In the genomic region with DNA sequence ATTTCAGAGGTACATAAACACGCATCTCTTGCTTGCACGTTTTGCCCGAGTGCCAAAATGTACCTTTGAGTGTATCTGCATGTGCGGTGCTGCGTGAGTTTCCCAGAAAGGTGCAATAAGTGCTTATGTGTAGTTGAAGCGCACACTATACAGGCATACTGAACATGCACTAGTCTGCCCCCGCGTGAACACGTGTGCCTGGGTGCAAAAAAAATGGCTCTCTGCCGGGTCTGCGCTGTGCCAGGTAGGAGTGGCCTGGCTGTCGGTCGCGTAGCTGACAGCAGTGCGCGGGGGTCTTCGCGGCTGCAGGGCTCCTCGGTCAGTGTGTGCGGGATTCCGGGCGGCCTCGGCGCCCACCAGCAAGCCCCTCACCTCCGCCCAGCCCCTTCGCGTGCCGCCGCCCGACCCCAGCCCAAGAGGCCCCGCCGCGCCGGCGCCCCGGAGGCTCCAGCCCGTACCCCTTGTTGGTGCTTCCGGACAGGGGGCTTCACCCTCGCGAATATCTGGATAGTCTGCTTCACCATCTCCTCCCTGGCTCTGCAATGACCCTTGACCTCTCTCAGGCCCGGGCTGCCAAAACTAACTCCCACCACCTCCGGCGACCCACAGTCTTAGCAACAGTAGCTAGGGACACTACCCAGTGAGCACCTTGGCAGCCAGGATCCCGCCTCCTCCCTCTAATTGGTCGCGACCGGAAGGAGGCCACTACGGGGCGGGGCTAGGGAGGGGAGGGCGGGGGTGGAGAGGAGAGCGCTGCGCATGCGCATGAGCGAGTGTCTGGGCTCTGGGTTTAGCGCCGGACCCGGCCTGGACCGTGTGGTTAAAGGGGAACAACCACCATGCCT, we compare ENCODE assay signal across 8 cellular contexts. TPM values are rescaled to one million over a fixed set of nuclear protein-coding genes. Genes with fewer than 3 reads are reported as not detected.
DNase-seq lines count a peak whose midpoint lies in the region; ATAC-seq, FAIRE-seq and TF ChIP-seq lines count a peak whose summit lies in the region.

A gene with protein sequence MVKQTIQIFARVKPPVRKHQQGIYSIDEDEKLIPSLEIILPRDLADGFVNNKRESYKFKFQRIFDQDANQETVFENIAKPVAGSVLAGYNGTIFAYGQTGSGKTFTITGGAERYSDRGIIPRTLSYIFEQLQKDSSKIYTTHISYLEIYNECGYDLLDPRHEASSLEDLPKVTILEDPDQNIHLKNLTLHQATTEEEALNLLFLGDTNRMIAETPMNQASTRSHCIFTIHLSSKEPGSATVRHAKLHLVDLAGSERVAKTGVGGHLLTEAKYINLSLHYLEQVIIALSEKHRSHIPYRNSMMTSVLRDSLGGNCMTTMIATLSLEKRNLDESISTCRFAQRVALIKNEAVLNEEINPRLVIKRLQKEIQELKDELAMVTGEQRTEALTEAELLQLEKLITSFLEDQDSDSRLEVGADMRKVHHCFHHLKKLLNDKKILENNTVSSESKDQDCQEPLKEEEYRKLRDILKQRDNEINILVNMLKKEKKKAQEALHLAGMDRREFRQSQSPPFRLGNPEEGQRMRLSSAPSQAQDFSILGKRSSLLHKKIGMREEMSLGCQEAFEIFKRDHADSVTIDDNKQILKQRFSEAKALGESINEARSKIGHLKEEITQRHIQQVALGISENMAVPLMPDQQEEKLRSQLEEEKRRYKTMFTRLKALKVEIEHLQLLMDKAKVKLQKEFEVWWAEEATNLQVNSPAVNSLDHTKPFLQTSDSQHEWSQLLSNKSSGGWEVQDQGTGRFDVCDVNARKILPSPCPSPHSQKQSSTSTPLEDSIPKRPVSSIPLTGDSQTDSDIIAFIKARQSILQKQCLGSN (minus strand): TSS at position 622 of the 845 bp plus-strand sequence. CDS start 98 bp downstream, at position 524.

- H3K36me3 ChIP-seq in H1 (ENCODE audit: control insufficient read depth in 2 of 4, insufficient read depth in 4 of 4, low read length in 3 of 4), result no peaks in the 10 kb centered on the region
- no peaks in the 10 kb centered on the region for H3K36me3 ChIP-seq in mesenchymal stem cell (ENCODE audit: control insufficient read depth in 1 of 2, insufficient read depth in 2 of 2, low read depth in 1 of 2, low read length in 2 of 2)

- H3K9ac ChIP-seq in H1 (replicated peaks in 1 of 4; ENCODE audit: extremely low read depth in 1 of 4, low read depth in 3 of 4, low read length in 3 of 4) (no peak within 1 kb of the TSS), mesenchymal stem cell (ENCODE audit: low read length) (peak within 1 kb of the TSS; percentile 85)

- peak within 1 kb of the TSS; percentile 1 for H4K5ac ChIP-seq in H1 (ENCODE audit: insufficient read length, low read depth, low read length)

- no peak for TF ChIP-seq CTCF in AG09319 (IDR thresholded peaks at IDR 0.05; ENCODE audit: low read depth, low read length)
- no peak for TF ChIP-seq CTCF in H1 (IDR thresholded peaks at IDR 0.05; ENCODE audit: control extremely low read depth in 1 of 3, insufficient read depth in 1 of 3, low read depth in 1 of 3, low read length in 3 of 3)

- WGBS in H1 (ENCODE audit: extremely low coverage in 1 of 2, insufficient coverage in 1 of 2, insufficient read length in 1 of 2, insufficient replicate concordance in 2 of 2, low coverage in 1 of 2, low lambda C conversion rate in 2 of 2, missing lambda C conversion rate in 1 of 2), 2 experiments, result 12% methylated on average over 46 of the region's 58 CpGs; no CpG with 5 or more reads in 1 of the 2 experiments
- 11% methylated on average over 45 of the region's 58 CpGs for WGBS in mesenchymal stem cell

- H4K8ac ChIP-seq in H1 (ENCODE audit: extremely low read depth, insufficient read depth, low read length) (no peak within 1 kb of the TSS), mesenchymal stem cell (ENCODE audit: low read length) (peak within 1 kb of the TSS; percentile 99)

- H3K23ac ChIP-seq in H1 (ENCODE audit: insufficient read length), result no peak within 1 kb of the TSS
- H3K23ac ChIP-seq in mesenchymal stem cell (ENCODE audit: low read length in 2 of 2), result peak within 1 kb of the TSS in 1 of 2 experiments; percentile 32

- CTCF ChIA-PET in H1 (lab: Charles Lee; ENCODE audit: partially characterized antibody), result interaction anchor here (0.7 to 1.0 kb wide), 2 partner anchors 141 to 362 kb away, joined by 3 read pairs; no protein-coding TSS in a partner anchor

- peak; percentile 68 for DNase-seq in AG09319 (ENCODE audit: extremely low read depth, low read depth)
- DNase-seq in NCI-H510A treated with DMSO at 0.1 percent for 48 hours (lab: John Stamatoyannopoulos, UW), result peak; percentile 98
- DNase-seq in activated CD8-positive, alpha-beta memory T cell treated with anti-CD3 and anti-CD28 coated beads, Interleukin-2, amount 50 U/mL, for 1 hour (ENCODE audit: extremely low read depth), result peak; percentile 53
- peak; percentile 87 to 89 for DNase-seq in H1 (ENCODE audit: low read depth in 1 of 2, low spot score in 2 of 2)
- DNase-seq in mesenchymal stem cell, result peak; percentile 89
- DNase-seq in stimulated activated CD4-positive, alpha-beta T cell treated with anti-CD3 and anti-CD28 coated beads, TNF-alpha, amount 100 ng/mL, for 48 hours (ENCODE audit: low read depth in 3 of 3), result peak; percentile 69 to 76 (median 75)

- H4K91ac ChIP-seq in H1 (replicated peaks; ENCODE audit: insufficient read length, low read length) (no peak within 1 kb of the TSS), mesenchymal stem cell (ENCODE audit: low read length) (peak within 1 kb of the TSS; percentile 68)

- H3K4me1 ChIP-seq in H1 (replicated peaks in 1 of 4; ENCODE audit: control insufficient read depth in 3 of 4, insufficient read depth in 4 of 4, low read length in 3 of 4), result peaks cover 0 to 6% (median 0%) of the 10 kb centered on the region in 4 experiments; a peak in 2 of 7 replicates
- peaks cover 3% of the 10 kb centered on the region for H3K4me1 ChIP-seq in mesenchymal stem cell (ENCODE audit: control insufficient read depth, insufficient read depth, low read depth, low read length)

- ATAC-seq in GM19043 (IDR thresholded peaks at IDR 0.05; ENCODE audit: low read depth, unreplicated experiment), result peak; percentile 100
- ATAC-seq in HG03378 (IDR thresholded peaks at IDR 0.05; ENCODE audit: unreplicated experiment), result peak; percentile 93

- no peak for TF ChIP-seq POLR2A in H1 (IDR thresholded peaks at IDR 0.05; ENCODE audit: control extremely low read depth in 1 of 2, low read depth in 2 of 2, low read length in 2 of 2)

- H3K9me3 ChIP-seq in H1 (ENCODE audit: insufficient read depth in 2 of 2, low read depth in 1 of 2, low read length in 1 of 2), result no peaks in the 10 kb centered on the region
- H3K9me3 ChIP-seq in mesenchymal stem cell (ENCODE audit: control insufficient read depth, low read length), result no peaks in the 10 kb centered on the region

- H2AK5ac ChIP-seq in H1 (ENCODE audit: low read depth, low read length) (no peak within 1 kb of the TSS), mesenchymal stem cell (ENCODE audit: low read length, severe bottlenecking) (no peak within 1 kb of the TSS)

- POLR2A ChIA-PET in H1 (lab: Charles Lee; ENCODE audit: partially characterized antibody), result no interaction called here

- no peak for TF ChIP-seq EP300 in H1 (IDR thresholded peaks at IDR 0.05; ENCODE audit: borderline replicate concordance in 1 of 2, low read depth in 2 of 2, low read length in 2 of 2)

- H3K4me3 ChIP-seq in H1 (ENCODE audit: extremely low read depth in 1 of 4, insufficient read depth in 2 of 4, low read depth in 3 of 4, low read length in 4 of 4), result peak within 1 kb of the TSS; percentile 62 to 91 (median 71)
- peak within 1 kb of the TSS; percentile 81 to 87 for H3K4me3 ChIP-seq in mesenchymal stem cell (ENCODE audit: insufficient read depth in 1 of 2, low read depth in 1 of 2, low read length in 2 of 2)

- H3K27ac ChIP-seq in H1 (ENCODE audit: low read depth, low read length) (no peak within 1 kb of the TSS), mesenchymal stem cell (ENCODE audit: low read length, poor library complexity, severe bottlenecking) (no peak within 1 kb of the TSS)

- no peak within 1 kb of the TSS for H3K56ac ChIP-seq in H1 (replicated peaks; ENCODE audit: insufficient read length, low read depth, low read length)

- no peak within 1 kb of the TSS; the same call in 1 of the 2 replicates for H2BK15ac ChIP-seq in H1 (ENCODE audit: low read length)
- peak within 1 kb of the TSS; percentile 89 for H2BK15ac ChIP-seq in mesenchymal stem cell (ENCODE audit: low read depth, poor library complexity, severe bottlenecking)

- H3K4me2 ChIP-seq in H1 (ENCODE audit: insufficient read depth in 1 of 2, low read depth in 2 of 2, low read length in 2 of 2) (peak within 1 kb of the TSS; percentile 81 to 89), mesenchymal stem cell (ENCODE audit: low read length, poor library complexity, severe bottlenecking) (peak within 1 kb of the TSS; percentile 78)

- no peak within 1 kb of the TSS for H2BK5ac ChIP-seq in H1 (ENCODE audit: low read depth, low read length)
- H2BK5ac ChIP-seq in mesenchymal stem cell (ENCODE audit: low read depth, low read length, poor library complexity, severe bottlenecking), result no peak within 1 kb of the TSS

- H3K23me2 ChIP-seq in H1 (ENCODE audit: low read depth, low read length), result peaks cover 3% of the 10 kb centered on the region; the same call in 1 of the 2 replicates

- H3K18ac ChIP-seq in H1 (ENCODE audit: extremely low read depth, low read length) (no peak within 1 kb of the TSS), mesenchymal stem cell (ENCODE audit: low read depth in 1 of 2, low read length in 2 of 2) (peak within 1 kb of the TSS; percentile 46 to 58)

- no peak within 1 kb of the TSS for H2BK12ac ChIP-seq in H1 (ENCODE audit: low read depth, low read length)
- H2BK12ac ChIP-seq in mesenchymal stem cell (ENCODE audit: low read length in 2 of 2), result peak within 1 kb of the TSS; percentile 54 to 66

- H3K4ac ChIP-seq in H1 (replicated peaks; ENCODE audit: insufficient read length, low read depth, low read length) (no peak within 1 kb of the TSS), mesenchymal stem cell (ENCODE audit: low read depth in 1 of 2, low read length in 2 of 2) (peak within 1 kb of the TSS; percentile 51 to 67)

- H3K27me3 ChIP-seq in H1 (replicated peaks in 1 of 4; ENCODE audit: control insufficient read depth in 3 of 4, extremely low read depth in 1 of 4, insufficient read depth in 3 of 4, low read length in 3 of 4), result no peaks in the 10 kb centered on the region
- peaks cover 0 to 4% of the 10 kb centered on the region in 2 experiments for H3K27me3 ChIP-seq in mesenchymal stem cell (ENCODE audit: control insufficient read depth in 1 of 2, insufficient read depth in 1 of 2, low read length in 2 of 2)

- no peak within 1 kb of the TSS for H2BK20ac ChIP-seq in H1 (ENCODE audit: low read length)

- peak; percentile 19 for FAIRE-seq in H1 (lab: Jason Lieb, UNC)

- H2AFZ ChIP-seq in H1 (ENCODE audit: low read length), result peak within 1 kb of the TSS; percentile 90
- H2AFZ ChIP-seq in mesenchymal stem cell (ENCODE audit: low read depth, low read length), result peak within 1 kb of the TSS; percentile 95

- no peaks in the 10 kb centered on the region for H4K20me1 ChIP-seq in H1 (replicated peaks in 1 of 2; ENCODE audit: control insufficient read depth in 1 of 2, insufficient read depth in 2 of 2, low read length in 2 of 2)

- H3K79me1 ChIP-seq in H1 (ENCODE audit: low read depth, low read length) (no peaks in the 10 kb centered on the region), mesenchymal stem cell (replicated peaks; ENCODE audit: low read length, poor library complexity, severe bottlenecking) (no peaks in the 10 kb centered on the region)

- H2BK120ac ChIP-seq in H1 (replicated peaks; ENCODE audit: low read depth, low read length) (no peak within 1 kb of the TSS), mesenchymal stem cell (ENCODE audit: low read depth, low read length) (peak within 1 kb of the TSS; percentile 81)

- TF ChIP-seq RAD21 in H1 (IDR thresholded peaks at IDR 0.05 in 1 of 2, conservative IDR thresholded peaks at IDR 0.05 in 1 of 2; ENCODE audit: low read depth in 2 of 2, low read length in 2 of 2), result no peak

- no peaks in the 10 kb centered on the region for H3K79me2 ChIP-seq in H1 (ENCODE audit: control insufficient read depth in 1 of 2, insufficient read depth in 2 of 2, low read length in 2 of 2)

- H3K14ac ChIP-seq in H1 (ENCODE audit: insufficient read length) (no peak within 1 kb of the TSS), mesenchymal stem cell (ENCODE audit: low read length in 2 of 2) (peak within 1 kb of the TSS in 1 of 2 experiments; percentile 3)

RNA-seq across cellular contexts. Expression of the gene that starts here (rescaled TPM):
- 0.65 and 1.5 TPM in 2 replicates for total RNA-seq in H1 (2021; fragmentation: NEBNext Ultra II Directional; extraction: Animal tissue kit (Norgen Biotek cat#: 25700))
- polyA plus RNA-seq in H1 (2011; rRNA removed), result 0.53 and 0.58 TPM in 2 replicates
- polyA plus RNA-seq in H1 (2011; cell fraction: cytosol; rRNA removed), result 0.50 TPM
- polyA plus RNA-seq in H1 (2011; cell fraction: nucleus; rRNA removed), result 0.47 TPM
- 0.92 to 1.6 TPM (median 1.1 TPM) in 4 replicates for polyA plus RNA-seq in H1 (2012, experiment 1 of 2)
- 0.25 TPM for polyA plus RNA-seq in H1 (2012, experiment 2 of 2)
- polyA plus RNA-seq in H1 (2013, experiment 1 of 2), result 0.65 TPM
- polyA plus RNA-seq in H1 (2013, experiment 2 of 2), result 0.74 TPM
- polyA minus RNA-seq in H1 (2011; rRNA and poly(A)+ RNA removed), result 0.47 and 0.63 TPM in 2 replicates
- polyA minus RNA-seq in H1 (2011; cell fraction: cytosol; rRNA and poly(A)+ RNA removed), result not detected
- polyA minus RNA-seq in H1 (2011; cell fraction: nucleus; rRNA and poly(A)+ RNA removed), result 2.8 TPM
- polyA plus RNA-seq in mesenchymal stem cell (2013, experiment 1 of 2), result 0.99 TPM
- 1.3 TPM for polyA plus RNA-seq in mesenchymal stem cell (2013, experiment 2 of 2)
